15 cellular contexts compared by ENCODE assay signal in genomic region chr20:44073675-44074071, GRCh38.
"Had no signal": no experiment of that assay in that cellular context is flagged by ENCODE, and none has a peak within 500 bp of the region (broad histone marks: within the 10 kb centered on the region; RNA-seq: fewer than 3 reads in every experiment).

No MANE protein-coding gene starts in this region.

- H3K36me3 ChIP-seq: right atrium auricular region, stomach, thoracic aorta had no signal

- H3K4me3 ChIP-seq: right atrium auricular region, skin epidermis, stomach, thoracic aorta had no signal

- H3K27me3 Mint-ChIP-seq: brain had no signal

- DNase-seq: activated CD4-positive, alpha-beta T cell treated with anti-CD3 and anti-CD28 coated beads, Interleukin-2, amount 50 U/mL, for 48 hours; activated CD4-positive, CD25-positive, alpha-beta regulatory T cell; activated naive CD4-positive, alpha-beta T cell treated with Interleukin-2 at 50 U/mL for 16 hours; effector memory CD4-positive, alpha-beta T cell; hippocampal formation; posterior cingulate gyrus; SK-N-SH; stimulated activated CD4-positive, alpha-beta T cell treated with anti-CD3 and anti-CD28 coated beads, Interleukin-4, amount 100 ng/mL, for 4 hours had no signal

- H3K9ac ChIP-seq: SK-N-SH had no signal

- H3K27ac ChIP-seq: epithelial cell of prostate, skin epidermis, stomach had no signal

- H3K36me3 Mint-ChIP-seq: brain had no signal

- H3K4me3 Mint-ChIP-seq: activated T-helper 1 cell treated with anti-CD3 and anti-CD28 coated beads, Interleukin-12 subunit alpha, Interleukin-12 subunit beta, Interleukin-2, Interleukin-4 antibody, amounts not matched to agents 30 ng/mL and 10 ng/mL and 1 ng/mL, durations not matched to agents 14 hours and 24 hours and 36 hours; brain had no signal

- H3K9me3 Mint-ChIP-seq: activated T-helper 1 cell treated with anti-CD3 and anti-CD28 coated beads, Interleukin-12 subunit alpha, Interleukin-12 subunit beta, Interleukin-2, Interleukin-4 antibody, amounts not matched to agents 30 ng/mL and 10 ng/mL and 1 ng/mL, durations not matched to agents 14 hours and 24 hours and 36 hours had no signal

- H3K4me2 ChIP-seq: SK-N-SH had no signal

- H3K27ac Mint-ChIP-seq: brain had no signal

- H3K27me3 ChIP-seq: right atrium auricular region had no signal

- H3K4me1 ChIP-seq: right atrium auricular region had no signal

- H3K9me3 ChIP-seq: right atrium auricular region, SK-N-SH, stomach, thoracic aorta had no signal
